1 cellular context compared by ENCODE assay signal in the genomic region with DNA sequence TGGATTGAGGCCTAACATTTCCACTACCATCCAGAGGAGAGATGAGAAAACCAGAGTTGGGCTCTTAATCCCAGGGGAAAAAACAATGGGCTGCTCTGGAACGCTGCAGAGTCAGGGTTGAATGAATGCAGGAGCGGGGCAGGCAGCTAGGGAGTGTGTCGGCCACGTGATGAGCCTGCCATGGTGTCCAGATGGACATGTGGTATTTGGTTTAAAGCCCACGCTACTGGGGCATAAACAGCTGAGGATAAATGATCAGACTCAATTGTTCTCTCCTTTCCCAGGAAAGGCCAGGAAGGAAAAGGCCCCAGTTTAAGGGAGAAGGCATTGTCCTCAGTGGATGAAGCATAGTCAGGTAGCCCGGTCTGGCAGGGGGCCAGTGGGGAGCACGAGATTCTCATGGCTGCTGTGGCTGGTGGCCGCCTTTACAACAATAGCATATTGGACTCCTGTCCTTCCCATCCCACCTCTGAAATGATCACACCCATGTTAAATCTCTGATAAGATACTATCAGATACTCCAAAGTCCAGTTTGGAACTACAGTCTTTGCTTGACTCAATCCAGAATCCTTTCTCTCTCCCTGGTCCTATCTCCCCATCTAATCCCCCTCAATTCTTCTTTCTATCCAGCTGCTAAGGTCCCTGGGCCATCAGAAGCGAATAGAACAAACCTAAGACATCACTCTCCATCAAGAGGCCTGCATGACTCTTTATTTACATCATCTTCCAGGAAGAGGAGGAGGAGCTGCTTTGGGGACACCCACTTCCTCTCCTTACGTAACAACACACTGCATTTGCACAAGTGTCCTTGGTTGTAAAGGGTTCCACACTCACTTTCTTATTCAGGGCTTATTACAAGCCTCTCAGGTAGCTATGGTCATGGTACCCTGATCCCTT.
TF ChIP-seq lines count a peak whose summit lies in the region.

No MANE protein-coding gene starts in this region.

TF ChIP-seq in HepG2, 621 proteins besides CTCF, POLR2A, EP300 and RAD21 (continued from another document and continues in another):
- no peak for TF ChIP-seq ATAD3A (CRISPR knock-in tag; IDR thresholded peaks at IDR 0.05)
- no peak for TF ChIP-seq CAMTA2 (CRISPR knock-in tag; IDR thresholded peaks at IDR 0.05; ENCODE audit: borderline replicate concordance)
- TF ChIP-seq, protein P1, sequence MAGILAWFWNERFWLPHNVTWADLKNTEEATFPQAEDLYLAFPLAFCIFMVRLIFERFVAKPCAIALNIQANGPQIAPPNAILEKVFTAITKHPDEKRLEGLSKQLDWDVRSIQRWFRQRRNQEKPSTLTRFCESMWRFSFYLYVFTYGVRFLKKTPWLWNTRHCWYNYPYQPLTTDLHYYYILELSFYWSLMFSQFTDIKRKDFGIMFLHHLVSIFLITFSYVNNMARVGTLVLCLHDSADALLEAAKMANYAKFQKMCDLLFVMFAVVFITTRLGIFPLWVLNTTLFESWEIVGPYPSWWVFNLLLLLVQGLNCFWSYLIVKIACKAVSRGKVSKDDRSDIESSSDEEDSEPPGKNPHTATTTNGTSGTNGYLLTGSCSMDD (CRISPR knock-in tag; IDR thresholded peaks at IDR 0.05), result no peak
- TF ChIP-seq SNAPC5 (CRISPR knock-in tag; IDR thresholded peaks at IDR 0.05; ENCODE audit: borderline replicate concordance), result no peak
- no peak for TF ChIP-seq ZNF766 (CRISPR knock-in tag; IDR thresholded peaks at IDR 0.05; ENCODE audit: borderline replicate concordance)
- no peak for TF ChIP-seq FOXM1 (CRISPR knock-in tag; IDR thresholded peaks at IDR 0.05)
- no peak for TF ChIP-seq SP4 (CRISPR knock-in tag; IDR thresholded peaks at IDR 0.05)
- TF ChIP-seq AGO2 (optimal IDR thresholded peaks at IDR 0.05; ENCODE audit: low read depth, low read length), result no peak
- no peak for TF ChIP-seq MTA3 (CRISPR knock-in tag; IDR thresholded peaks at IDR 0.05)
- no peak for TF ChIP-seq MZF1 (CRISPR knock-in tag; IDR thresholded peaks at IDR 0.05; ENCODE audit: borderline replicate concordance)
- TF ChIP-seq ZNF501 (CRISPR knock-in tag; IDR thresholded peaks at IDR 0.05), result no peak
- TF ChIP-seq HMGXB4 (CRISPR knock-in tag; IDR thresholded peaks at IDR 0.05; ENCODE audit: borderline replicate concordance in 1 of 2, low read depth in 1 of 2), result no peak
- no peak for TF ChIP-seq ISL2 (CRISPR knock-in tag; IDR thresholded peaks at IDR 0.05)
- no peak for TF ChIP-seq ZNF225 (CRISPR knock-in tag; IDR thresholded peaks at IDR 0.05)
- TF ChIP-seq ARID2 (CRISPR knock-in tag; IDR thresholded peaks at IDR 0.05; ENCODE audit: borderline replicate concordance), result no peak
- TF ChIP-seq ZNF614 (CRISPR knock-in tag; IDR thresholded peaks at IDR 0.05; ENCODE audit: borderline replicate concordance), result peak; percentile 20; the same call in 1 of the 2 replicates
- no peak for TF ChIP-seq ZNF292 (CRISPR knock-in tag; IDR thresholded peaks at IDR 0.05; ENCODE audit: borderline replicate concordance, low read depth)
- TF ChIP-seq ZNF264 (CRISPR knock-in tag; IDR thresholded peaks at IDR 0.05), result no peak
- no peak for TF ChIP-seq FOXP4 (CRISPR knock-in tag; IDR thresholded peaks at IDR 0.05)
- no peak for TF ChIP-seq POLR2AphosphoS2 (IDR thresholded peaks at IDR 0.05; ENCODE audit: low read depth, low read length)
- TF ChIP-seq ARNT2 (CRISPR knock-in tag; IDR thresholded peaks at IDR 0.05; ENCODE audit: low read depth), result 0 out of 2 replicates have a peak, but pooled peaks have one; percentile 40
- TF ChIP-seq, protein P2, sequence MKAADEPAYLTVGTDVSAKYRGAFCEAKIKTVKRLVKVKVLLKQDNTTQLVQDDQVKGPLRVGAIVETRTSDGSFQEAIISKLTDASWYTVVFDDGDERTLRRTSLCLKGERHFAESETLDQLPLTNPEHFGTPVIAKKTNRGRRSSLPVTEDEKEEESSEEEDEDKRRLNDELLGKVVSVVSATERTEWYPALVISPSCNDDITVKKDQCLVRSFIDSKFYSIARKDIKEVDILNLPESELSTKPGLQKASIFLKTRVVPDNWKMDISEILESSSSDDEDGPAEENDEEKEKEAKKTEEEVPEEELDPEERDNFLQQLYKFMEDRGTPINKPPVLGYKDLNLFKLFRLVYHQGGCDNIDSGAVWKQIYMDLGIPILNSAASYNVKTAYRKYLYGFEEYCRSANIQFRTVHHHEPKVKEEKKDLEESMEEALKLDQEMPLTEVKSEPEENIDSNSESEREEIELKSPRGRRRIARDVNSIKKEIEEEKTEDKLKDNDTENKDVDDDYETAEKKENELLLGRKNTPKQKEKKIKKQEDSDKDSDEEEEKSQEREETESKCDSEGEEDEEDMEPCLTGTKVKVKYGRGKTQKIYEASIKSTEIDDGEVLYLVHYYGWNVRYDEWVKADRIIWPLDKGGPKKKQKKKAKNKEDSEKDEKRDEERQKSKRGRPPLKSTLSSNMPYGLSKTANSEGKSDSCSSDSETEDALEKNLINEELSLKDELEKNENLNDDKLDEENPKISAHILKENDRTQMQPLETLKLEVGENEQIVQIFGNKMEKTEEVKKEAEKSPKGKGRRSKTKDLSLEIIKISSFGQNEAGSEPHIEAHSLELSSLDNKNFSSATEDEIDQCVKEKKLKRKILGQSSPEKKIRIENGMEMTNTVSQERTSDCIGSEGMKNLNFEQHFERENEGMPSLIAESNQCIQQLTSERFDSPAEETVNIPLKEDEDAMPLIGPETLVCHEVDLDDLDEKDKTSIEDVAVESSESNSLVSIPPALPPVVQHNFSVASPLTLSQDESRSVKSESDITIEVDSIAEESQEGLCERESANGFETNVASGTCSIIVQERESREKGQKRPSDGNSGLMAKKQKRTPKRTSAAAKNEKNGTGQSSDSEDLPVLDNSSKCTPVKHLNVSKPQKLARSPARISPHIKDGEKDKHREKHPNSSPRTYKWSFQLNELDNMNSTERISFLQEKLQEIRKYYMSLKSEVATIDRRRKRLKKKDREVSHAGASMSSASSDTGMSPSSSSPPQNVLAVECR (CRISPR knock-in tag; IDR thresholded peaks at IDR 0.05; ENCODE audit: borderline replicate concordance), result no peak
- TF ChIP-seq, protein P3, sequence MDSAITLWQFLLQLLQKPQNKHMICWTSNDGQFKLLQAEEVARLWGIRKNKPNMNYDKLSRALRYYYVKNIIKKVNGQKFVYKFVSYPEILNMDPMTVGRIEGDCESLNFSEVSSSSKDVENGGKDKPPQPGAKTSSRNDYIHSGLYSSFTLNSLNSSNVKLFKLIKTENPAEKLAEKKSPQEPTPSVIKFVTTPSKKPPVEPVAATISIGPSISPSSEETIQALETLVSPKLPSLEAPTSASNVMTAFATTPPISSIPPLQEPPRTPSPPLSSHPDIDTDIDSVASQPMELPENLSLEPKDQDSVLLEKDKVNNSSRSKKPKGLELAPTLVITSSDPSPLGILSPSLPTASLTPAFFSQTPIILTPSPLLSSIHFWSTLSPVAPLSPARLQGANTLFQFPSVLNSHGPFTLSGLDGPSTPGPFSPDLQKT (CRISPR knock-in tag; IDR thresholded peaks at IDR 0.05; ENCODE audit: borderline replicate concordance), result no peak
- TF ChIP-seq ZBTB3 (CRISPR knock-in tag; IDR thresholded peaks at IDR 0.05; ENCODE audit: borderline replicate concordance, low read depth), result no peak
- TF ChIP-seq FUBP1 (CRISPR knock-in tag; IDR thresholded peaks at IDR 0.05; ENCODE audit: borderline replicate concordance), result no peak
- no peak for TF ChIP-seq ZNF747 (CRISPR knock-in tag; IDR thresholded peaks at IDR 0.05; ENCODE audit: borderline replicate concordance)
- no peak for TF ChIP-seq ZNF557 (CRISPR knock-in tag; IDR thresholded peaks at IDR 0.05)
- peak; percentile 38; the same call in 1 of the 2 replicates for TF ChIP-seq CEBPB (IDR thresholded peaks at IDR 0.05; ENCODE audit: borderline replicate concordance, low read depth, low read length)
- TF ChIP-seq ETV6 (CRISPR knock-in tag; conservative IDR thresholded peaks at IDR 0.05), result no peak
- TF ChIP-seq ZNF784 (CRISPR knock-in tag; IDR thresholded peaks at IDR 0.05; ENCODE audit: borderline replicate concordance), result no peak
- TF ChIP-seq ZIK1 (CRISPR knock-in tag; IDR thresholded peaks at IDR 0.05; ENCODE audit: borderline replicate concordance, low read depth), result no peak
- TF ChIP-seq, protein P4, sequence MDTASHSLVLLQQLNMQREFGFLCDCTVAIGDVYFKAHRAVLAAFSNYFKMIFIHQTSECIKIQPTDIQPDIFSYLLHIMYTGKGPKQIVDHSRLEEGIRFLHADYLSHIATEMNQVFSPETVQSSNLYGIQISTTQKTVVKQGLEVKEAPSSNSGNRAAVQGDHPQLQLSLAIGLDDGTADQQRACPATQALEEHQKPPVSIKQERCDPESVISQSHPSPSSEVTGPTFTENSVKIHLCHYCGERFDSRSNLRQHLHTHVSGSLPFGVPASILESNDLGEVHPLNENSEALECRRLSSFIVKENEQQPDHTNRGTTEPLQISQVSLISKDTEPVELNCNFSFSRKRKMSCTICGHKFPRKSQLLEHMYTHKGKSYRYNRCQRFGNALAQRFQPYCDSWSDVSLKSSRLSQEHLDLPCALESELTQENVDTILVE (CRISPR knock-in tag; IDR thresholded peaks at IDR 0.05), result 0 out of 2 replicates have a peak, but pooled peaks have one; percentile 16
- no peak for TF ChIP-seq ZSCAN22 (CRISPR knock-in tag; IDR thresholded peaks at IDR 0.05)
- TF ChIP-seq KDM2A (CRISPR knock-in tag; IDR thresholded peaks at IDR 0.05; ENCODE audit: borderline replicate concordance, low read depth), result no peak
- TF ChIP-seq FOSL2 (CRISPR knock-in tag; IDR thresholded peaks at IDR 0.05), result peak; percentile 56; the same call in 1 of the 2 replicates
- TF ChIP-seq HBP1 (CRISPR knock-in tag; IDR thresholded peaks at IDR 0.05; ENCODE audit: low read depth), result 0 out of 2 replicates have a peak, but pooled peaks have one; percentile 32
- 0 out of 2 replicates have a peak, but pooled peaks have one; percentile 25 for TF ChIP-seq ERF (CRISPR knock-in tag; IDR thresholded peaks at IDR 0.05)
- no peak for TF ChIP-seq GMEB1 (CRISPR knock-in tag; IDR thresholded peaks at IDR 0.05; ENCODE audit: borderline replicate concordance)
- no peak for TF ChIP-seq ZNF430 (CRISPR knock-in tag; IDR thresholded peaks at IDR 0.05)
